Comparison of ENCODE assay signal across 1 cellular context in the genomic region with DNA sequence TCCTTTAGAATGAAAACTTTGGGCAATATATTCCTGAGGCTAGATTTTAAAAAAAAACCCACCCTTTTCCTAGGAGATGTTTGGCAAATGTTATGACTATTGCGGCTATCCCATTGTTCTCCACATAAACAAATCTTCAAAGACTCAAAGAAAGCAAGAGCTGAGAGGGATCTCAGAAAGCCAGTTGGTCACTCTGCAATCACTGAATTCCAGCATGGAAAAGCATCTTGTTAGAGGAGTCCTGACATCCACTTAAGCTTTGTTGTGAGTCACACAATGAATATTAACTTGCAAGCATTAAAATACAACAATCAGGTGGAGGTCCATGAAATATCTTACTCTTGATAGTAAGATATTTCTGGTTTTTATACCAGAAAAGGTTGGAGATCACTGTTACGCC.
TF ChIP-seq lines count a peak whose summit lies in the region.

No MANE protein-coding gene starts in this region.

TF ChIP-seq in IMR-90, 13 proteins besides CTCF, POLR2A, EP300 and RAD21:
- TF ChIP-seq MAFK (IDR thresholded peaks at IDR 0.05; ENCODE audit: low read depth, low read length) (no peak), RCOR1 (IDR thresholded peaks at IDR 0.05; ENCODE audit: insufficient replicate concordance, low read length) (no peak), RFX5 (IDR thresholded peaks at IDR 0.05; ENCODE audit: low read depth, low read length) (no peak), MXI1 (IDR thresholded peaks at IDR 0.05; ENCODE audit: borderline replicate concordance, low read depth, low read length) (no peak), FOS (IDR thresholded peaks at IDR 0.05; ENCODE audit: low read depth, low read length) (no peak), BHLHE40 (IDR thresholded peaks at IDR 0.05; ENCODE audit: low read depth, low read length) (no peak), SMC3 (IDR thresholded peaks at IDR 0.05; ENCODE audit: low read depth, low read length) (no peak), CEBPB (IDR thresholded peaks at IDR 0.05; ENCODE audit: low read depth, low read length) (no peak), CHD1 (IDR thresholded peaks at IDR 0.05; ENCODE audit: low read depth, low read length) (no peak), USF2 (IDR thresholded peaks at IDR 0.05; ENCODE audit: low read depth, low read length) (no peak), MAZ (IDR thresholded peaks at IDR 0.05; ENCODE audit: borderline replicate concordance, low read depth, low read length) (no peak), NFE2L2 (IDR thresholded peaks at IDR 0.05; ENCODE audit: low read depth, low read length) (no peak)
- TF ChIP-seq, protein P1, sequence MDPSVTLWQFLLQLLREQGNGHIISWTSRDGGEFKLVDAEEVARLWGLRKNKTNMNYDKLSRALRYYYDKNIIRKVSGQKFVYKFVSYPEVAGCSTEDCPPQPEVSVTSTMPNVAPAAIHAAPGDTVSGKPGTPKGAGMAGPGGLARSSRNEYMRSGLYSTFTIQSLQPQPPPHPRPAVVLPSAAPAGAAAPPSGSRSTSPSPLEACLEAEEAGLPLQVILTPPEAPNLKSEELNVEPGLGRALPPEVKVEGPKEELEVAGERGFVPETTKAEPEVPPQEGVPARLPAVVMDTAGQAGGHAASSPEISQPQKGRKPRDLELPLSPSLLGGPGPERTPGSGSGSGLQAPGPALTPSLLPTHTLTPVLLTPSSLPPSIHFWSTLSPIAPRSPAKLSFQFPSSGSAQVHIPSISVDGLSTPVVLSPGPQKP (IDR thresholded peaks at IDR 0.05; ENCODE audit: borderline replicate concordance, low read depth, low read length) = no peak
TF ChIP-seq in IMR-90: peak in this region for 0.
